Comparison of ENCODE assay signal across 19 cellular contexts in genomic region chr10:71468363-71469094, GRCh38.
DNase-seq lines count a peak whose midpoint lies in the region; ATAC-seq, FAIRE-seq and TF ChIP-seq lines count a peak whose summit lies in the region.
"Had no signal": no experiment of that assay in that cellular context is flagged by ENCODE, and none has a peak within 500 bp of the region (broad histone marks: within the 10 kb centered on the region; RNA-seq: fewer than 3 reads in every experiment).

No MANE protein-coding gene starts in this region.

- H3K4me3 ChIP-seq in A549 = no peak overlapping the region
- no peak overlapping the region for H3K4me3 ChIP-seq in HEK293 (ENCODE audit: low read depth, low read length)
- no peak overlapping the region for H3K4me3 ChIP-seq in kidney (ENCODE audit: low read length in 2 of 2)
- H3K4me3 ChIP-seq: GM12878, PC-9 had no signal

- CTCF ChIA-PET in A549 (lab: Yijun Ruan, JAX) = interaction anchor here (0.7 to 3.1 kb wide), 8 partner anchors 12 to 150 kb away, joined by 3 to 12 read pairs (median 4); partner anchors contain the start of genes CDH23 and SLC29A3
- CTCF ChIA-PET in HEK293 (lab: Yijun Ruan, JAX) = interaction anchor here (0.7 to 1.3 kb wide), 2 partner anchors 141 to 428 kb away, joined by 4 read pairs; no protein-coding TSS in a partner anchor

- DNase-seq in NCI-H510A treated with DMSO at 0.1 percent for 48 hours (lab: John Stamatoyannopoulos, UW) (peak; percentile 29), NCI-H510A (lab: John Stamatoyannopoulos, UW) (no peak), A549 (ENCODE audit: low read depth in 1 of 2, low spot score in 1 of 2) (no peak), kidney (peak; percentile 20), left colon (no peak)
- DNase-seq: 8988T; Caco-2; CD4-positive, CD25-positive, alpha-beta regulatory T cell; H7; Karpas-422; NCI-H146; NCI-H2029 treated with DMSO at 0.1 percent for 48 hours; NCI-H446 treated with DMSO at 0.1 percent for 48 hours; NCI-H774; PC-9 had no signal

- 51% methylated on average over 9 of the region's 9 CpGs for WGBS in A549 (ENCODE audit: missing lambda C conversion rate)

- H3K9me3 ChIP-seq in A549 (no peaks in the 10 kb centered on the region), HEK293 (ENCODE audit: control insufficient read depth, insufficient read depth, low read depth, low read length) (no peaks in the 10 kb centered on the region), kidney (ENCODE audit: control insufficient read depth in 1 of 2, low read length in 2 of 2) (no peaks in the 10 kb centered on the region)
- H3K9me3 ChIP-seq: Caco-2 had no signal

- H3K4me1 ChIP-seq in A549 (no peaks in the 10 kb centered on the region), HEK293 (ENCODE audit: control insufficient read depth, insufficient read depth, low read length) (no peaks in the 10 kb centered on the region), kidney (ENCODE audit: control insufficient read depth in 1 of 2, insufficient read depth in 1 of 2, low read depth in 1 of 2, low read length in 2 of 2) (no peaks in the 10 kb centered on the region)
- H3K4me1 ChIP-seq: Caco-2 had no signal

- H3K27ac ChIP-seq in A549 (no peak overlapping the region), HEK293 (ENCODE audit: extremely low read depth, low read depth, low read length) (no peak overlapping the region), kidney (ENCODE audit: low read depth in 2 of 2, low read length in 2 of 2) (no peak overlapping the region)
- H3K27ac ChIP-seq: PC-9 had no signal

- no peak overlapping the region for H3K4me2 ChIP-seq in A549
- H3K4me2 ChIP-seq: PC-9 had no signal

- no peak for TF ChIP-seq EP300 in A549 (IDR thresholded peaks at IDR 0.05)

- peak; percentile 26 to 36; a peak in 3 of 6 replicates for ATAC-seq in A549
- ATAC-seq in HG03565 (IDR thresholded peaks at IDR 0.05; ENCODE audit: unreplicated experiment) = no peak
- no peak for ATAC-seq in left colon
- ATAC-seq in GM19328 (IDR thresholded peaks at IDR 0.05; ENCODE audit: unreplicated experiment) = no peak
- ATAC-seq: GM12878 had no signal

- POLR2A ChIA-PET in A549 (lab: Yijun Ruan, JAX) = interaction anchor here (0.6 kb wide), 1 partner anchor 150 kb away, joined by 3 read pairs; no protein-coding TSS in a partner anchor
- POLR2A ChIA-PET in HEK293 (lab: Yijun Ruan, JAX) = no interaction called here

- TF ChIP-seq RAD21 in A549 (conservative IDR thresholded peaks at IDR 0.05 in 1 of 2, IDR thresholded peaks at IDR 0.05 in 1 of 2) = no peak

- no peaks in the 10 kb centered on the region for H3K36me3 ChIP-seq in HEK293 (ENCODE audit: control insufficient read depth in 2 of 2, insufficient read depth in 1 of 2, low read length in 2 of 2)
- no peaks in the 10 kb centered on the region for H3K36me3 ChIP-seq in kidney (ENCODE audit: control insufficient read depth in 1 of 2, insufficient read depth in 2 of 2, low read length in 2 of 2)

- no peak for TF ChIP-seq POLR2A in A549 (IDR thresholded peaks at IDR 0.05; ENCODE audit: low read length)

- FAIRE-seq in A549 (lab: Jason Lieb, UNC) (no peak), kidney (lab: Jason Lieb, UNC) (no peak)
- FAIRE-seq: GM12878 had no signal

- intact Hi-C loops in kidney (cut with DNase I) (no loop called here), left colon (cut with DNase I, micrococcal nuclease) (no loop called here)

- TF ChIP-seq CTCF in A549 (IDR thresholded peaks at IDR 0.05) = no peak
- TF ChIP-seq CTCF in HEK293 (tag by site-specific recombination; IDR thresholded peaks at IDR 0.05) = no peak
- no peak for TF ChIP-seq CTCF in kidney (IDR thresholded peaks at IDR 0.05; ENCODE audit: borderline replicate concordance, extremely low read depth, insufficient read depth)

- no peak overlapping the region for H3K9ac ChIP-seq in kidney (ENCODE audit: low read length in 2 of 2)

TF ChIP-seq in A549, 52 proteins besides CTCF, POLR2A, EP300 and RAD21:
- TF ChIP-seq ATOH8 (CRISPR knock-in tag; IDR thresholded peaks at IDR 0.05; ENCODE audit: low read depth) (no peak), BCL3 (IDR thresholded peaks at IDR 0.05) (no peak), FOSL2 (IDR thresholded peaks at IDR 0.05) (no peak), FOSL2 (CRISPR knock-in tag; IDR thresholded peaks at IDR 0.05) (no peak), NR3C1 (IDR thresholded peaks at IDR 0.05) (no peak), CBX8 (IDR thresholded peaks at IDR 0.05) (no peak), NFE2L2 (conservative IDR thresholded peaks at IDR 0.05; ENCODE audit: low read length) (no peak), SMC3 (IDR thresholded peaks at IDR 0.05) (no peak), HMGXB4 (CRISPR knock-in tag; IDR thresholded peaks at IDR 0.05; ENCODE audit: borderline replicate concordance) (no peak), FOXS1 (CRISPR knock-in tag; IDR thresholded peaks at IDR 0.05) (no peak), CHD4 (IDR thresholded peaks at IDR 0.05; ENCODE audit: borderline replicate concordance) (no peak)

TF ChIP-seq in HEK293, 187 proteins besides CTCF, POLR2A, EP300 and RAD21:
- TF ChIP-seq ATF2 (tag by site-specific recombination; IDR thresholded peaks at IDR 0.05; ENCODE audit: low read depth) (no peak), ZBTB17 (tag by site-specific recombination; IDR thresholded peaks at IDR 0.05) (peak; percentile 63)
TF ChIP-seq in HEK293: peak in this region for 1.

Comparison
In these comparisons a context has a peak if more than half of its experiments do, and no peak if none do; other contexts are left out.
1. DNase-seq: peak in NCI-H510A treated with DMSO at 0.1 percent for 48 hours (single experiment) and kidney (single experiment); none in NCI-H510A (single experiment), A549 (0 of 2) and left colon (0 of 2).
2. ATAC-seq: peak in A549 (2 of 2); none in HG03565 (single experiment), left colon (single experiment) and GM19328 (single experiment).